Comparison of ENCODE assay signal across 8 cellular contexts in genomic region chr1:87953732-87954344, GRCh38.
A peak's percentile ranks its signal among the peaks of the same experiment; 100 is the strongest.
DNase-seq lines count a peak whose midpoint lies in the region; ATAC-seq and TF ChIP-seq lines count a peak whose summit lies in the region.

No MANE protein-coding gene starts in this region.

- peak overlapping the region; percentile 47 for H3K4me2 ChIP-seq in DOHH2 (ENCODE audit: low read length)

- no peaks in the 10 kb centered on the region for H3K4me1 Mint-ChIP-seq in activated naive CD4-positive, alpha-beta T cell treated with anti-CD3 and anti-CD28 coated beads for 36 hours (ENCODE audit: low read depth)
- peaks cover 7% of the 10 kb centered on the region for H3K4me1 Mint-ChIP-seq in glutamatergic neuron (ENCODE audit: low read depth, unreplicated experiment)
- peaks cover 8% of the 10 kb centered on the region for H3K4me1 Mint-ChIP-seq in progenitor cell of endocrine pancreas (ENCODE audit: low read depth)

- H3K9me2 ChIP-seq in DOHH2 (replicated peaks; ENCODE audit: control insufficient read depth, low read length) = no peaks in the 10 kb centered on the region

- H3K4me1 ChIP-seq in DOHH2 (ENCODE audit: control insufficient read depth, low read length) = peaks cover 29% of the 10 kb centered on the region

- no peaks in the 10 kb centered on the region for H3K27me3 ChIP-seq in DOHH2 (ENCODE audit: control insufficient read depth, low read length)

- peaks cover 20% of the 10 kb centered on the region for H3K27me3 Mint-ChIP-seq in activated naive CD4-positive, alpha-beta T cell treated with anti-CD3 and anti-CD28 coated beads for 36 hours (ENCODE audit: low read depth)
- H3K27me3 Mint-ChIP-seq in glutamatergic neuron (ENCODE audit: unreplicated experiment) (no peaks in the 10 kb centered on the region), progenitor cell of endocrine pancreas (peaks cover 18% of the 10 kb centered on the region)

- no peaks in the 10 kb centered on the region for H3K9me3 ChIP-seq in DOHH2 (ENCODE audit: control insufficient read depth, insufficient read depth, low read length)

- no peaks in the 10 kb centered on the region for H4K20me1 ChIP-seq in DOHH2 (ENCODE audit: control insufficient read depth, insufficient read depth, low read depth, low read length)

- peak; percentile 84 for ATAC-seq in GM21723 (IDR thresholded peaks at IDR 0.05; ENCODE audit: unreplicated experiment)
- no peak for ATAC-seq in HG02588 (IDR thresholded peaks at IDR 0.05; ENCODE audit: unreplicated experiment)

- no peak overlapping the region for H3K27ac ChIP-seq in DOHH2 (ENCODE audit: low read depth, low read length)

- intact Hi-C loops in activated naive CD4-positive, alpha-beta T cell treated with anti-CD3 and anti-CD28 coated beads for 36 hours (cut with micrococcal nuclease) = loop anchor here (1.0 to 5.0 kb wide), 4 partner anchors 628 to 822 kb away; no protein-coding TSS in a partner anchor

- H3F3A ChIP-seq in DOHH2 (ENCODE audit: control insufficient read depth, insufficient read depth) = no peaks in the 10 kb centered on the region

- CTCF ChIA-PET in activated naive CD4-positive, alpha-beta T cell treated with anti-CD3 and anti-CD28 coated beads for 36 hours (lab: Charles Lee) = interaction anchor here (0.6 to 1.9 kb wide), 12 partner anchors 9 to 661 kb away, joined by 3 to 8 read pairs (median 4); no protein-coding TSS in a partner anchor

- H3K4me3 Mint-ChIP-seq in activated naive CD4-positive, alpha-beta T cell treated with anti-CD3 and anti-CD28 coated beads for 36 hours = no peak overlapping the region
- H3K4me3 Mint-ChIP-seq in glutamatergic neuron (ENCODE audit: unreplicated experiment) = no peak overlapping the region
- no peak overlapping the region for H3K4me3 Mint-ChIP-seq in progenitor cell of endocrine pancreas (ENCODE audit: low read depth)

- peak; percentile 77 for DNase-seq in M059J (ENCODE audit: low read depth)
- DNase-seq in SHP77 treated with DMSO at 0.1 percent for 48 hours (lab: John Stamatoyannopoulos, UW) = peak; percentile 36
- peak; percentile 62 for DNase-seq in activated naive CD4-positive, alpha-beta T cell treated with anti-CD3 and anti-CD28 coated beads for 36 hours
- peak; percentile 52 for DNase-seq in glutamatergic neuron
- DNase-seq in progenitor cell of endocrine pancreas (ENCODE audit: low spot score, unreplicated experiment) = peak; percentile 41

- no peaks in the 10 kb centered on the region for H3K36me3 ChIP-seq in DOHH2 (ENCODE audit: control insufficient read depth, low read length)

- H3K9me3 Mint-ChIP-seq in activated naive CD4-positive, alpha-beta T cell treated with anti-CD3 and anti-CD28 coated beads for 36 hours = no peaks in the 10 kb centered on the region
- H3K9me3 Mint-ChIP-seq in glutamatergic neuron (ENCODE audit: unreplicated experiment) (no peaks in the 10 kb centered on the region), progenitor cell of endocrine pancreas (ENCODE audit: low read depth) (no peaks in the 10 kb centered on the region)

- H3K27ac Mint-ChIP-seq in activated naive CD4-positive, alpha-beta T cell treated with anti-CD3 and anti-CD28 coated beads for 36 hours = no peak overlapping the region
- no peak overlapping the region for H3K27ac Mint-ChIP-seq in glutamatergic neuron (ENCODE audit: unreplicated experiment)
- H3K27ac Mint-ChIP-seq in progenitor cell of endocrine pancreas = no peak overlapping the region

- H3K4me3 ChIP-seq in DOHH2 (ENCODE audit: low read length) = no peak overlapping the region

- peak; percentile 84 for TF ChIP-seq CTCF in DOHH2 (IDR thresholded peaks at IDR 0.05; ENCODE audit: low read depth, low read length, poor library complexity, severe bottlenecking)
- TF ChIP-seq CTCF in glutamatergic neuron (IDR thresholded peaks at IDR 0.05; ENCODE audit: partially characterized antibody, unreplicated experiment) = peak; percentile 69
- TF ChIP-seq CTCF in progenitor cell of endocrine pancreas (IDR thresholded peaks at IDR 0.05; ENCODE audit: unreplicated experiment) = peak; percentile 83

- H3K36me3 Mint-ChIP-seq in activated naive CD4-positive, alpha-beta T cell treated with anti-CD3 and anti-CD28 coated beads for 36 hours (ENCODE audit: low read depth) = no peaks in the 10 kb centered on the region
- H3K36me3 Mint-ChIP-seq in glutamatergic neuron (ENCODE audit: unreplicated experiment) (no peaks in the 10 kb centered on the region), progenitor cell of endocrine pancreas (ENCODE audit: insufficient read depth) (no peaks in the 10 kb centered on the region)

- no peaks in the 10 kb centered on the region for H3K79me2 ChIP-seq in DOHH2 (ENCODE audit: control insufficient read depth, low read length)
